Comparison of ENCODE assay signal across 8 cellular contexts in genomic region chr11:117180661-117181585, GRCh38. TPM values are rescaled to one million over a fixed set of nuclear protein-coding genes. Genes with fewer than 3 reads are reported as not detected.
DNase-seq lines count a peak whose midpoint lies in the region; ATAC-seq, FAIRE-seq and TF ChIP-seq lines count a peak whose summit lies in the region.

No MANE protein-coding gene starts in this region.

- peak overlapping the region in 1 of 2 donors; percentile 96 for H3K4me3 ChIP-seq in small intestine (ENCODE audit: low read depth in 1 of 2, low read length in 2 of 2)

- H3K4me1 Mint-ChIP-seq in T-helper 1 cell treated with Interleukin-12 subunit alpha and Interleukin-12 subunit beta and Interleukin-4 antibody, amounts not matched to agents 30 μg/mL and 1 μg/mL, for 36 hours (ENCODE audit: low read depth), result peaks cover 27% of the 10 kb centered on the region
- H3K4me1 Mint-ChIP-seq in brain, result peaks cover 30% of the 10 kb centered on the region

- H3K27me3 ChIP-seq in small intestine (ENCODE audit: control insufficient read depth in 2 of 2, insufficient read depth in 2 of 2, low read length in 2 of 2), result no peaks in the 10 kb centered on the region

- peak overlapping the region; percentile 52 for H3K27ac Mint-ChIP-seq in T-helper 1 cell treated with Interleukin-12 subunit alpha and Interleukin-12 subunit beta and Interleukin-4 antibody, amounts not matched to agents 30 μg/mL and 1 μg/mL, for 36 hours
- peak overlapping the region; percentile 65 to 92 (median 82) for H3K27ac Mint-ChIP-seq in brain

- H3K36me3 Mint-ChIP-seq in T-helper 1 cell treated with Interleukin-12 subunit alpha and Interleukin-12 subunit beta and Interleukin-4 antibody, amounts not matched to agents 30 μg/mL and 1 μg/mL, for 36 hours (ENCODE audit: low read depth), result peaks cover 9% of the 10 kb centered on the region
- H3K36me3 Mint-ChIP-seq in brain, result peaks cover 17% of the 10 kb centered on the region

- peaks cover 3 to 5% of the 10 kb centered on the region in 2 donors for H3K36me3 ChIP-seq in small intestine (ENCODE audit: control insufficient read depth in 2 of 2, insufficient read depth in 2 of 2, low read length in 2 of 2)

- H3K9me3 ChIP-seq in small intestine (ENCODE audit: control insufficient read depth, low read depth), result no peaks in the 10 kb centered on the region

- H3K27me3 Mint-ChIP-seq in T-helper 1 cell treated with Interleukin-12 subunit alpha and Interleukin-12 subunit beta and Interleukin-4 antibody, amounts not matched to agents 30 μg/mL and 1 μg/mL, for 36 hours (ENCODE audit: low read depth), result no peaks in the 10 kb centered on the region
- no peaks in the 10 kb centered on the region for H3K27me3 Mint-ChIP-seq in brain

- 46 to 48% (median 48%) methylated on average over 22 of the region's 22 CpGs for WGBS in small intestine, 3 donors

- FAIRE-seq in small intestine (lab: Jason Lieb, UNC), result no peak

- no peak for ATAC-seq in GM21423 (IDR thresholded peaks at IDR 0.05; ENCODE audit: unreplicated experiment)

- H3K4me1 ChIP-seq in small intestine (ENCODE audit: control insufficient read depth in 2 of 2, insufficient read depth in 1 of 2, low read depth in 1 of 2, low read length in 1 of 2), result peaks cover 2 to 10% of the 10 kb centered on the region in 2 donors

- peak overlapping the region; percentile 95 for H3K4me3 Mint-ChIP-seq in T-helper 1 cell treated with Interleukin-12 subunit alpha and Interleukin-12 subunit beta and Interleukin-4 antibody, amounts not matched to agents 30 μg/mL and 1 μg/mL, for 36 hours
- peak overlapping the region; percentile 91 to 97 (median 96) for H3K4me3 Mint-ChIP-seq in brain

- DNase-seq in EL (peak; percentile 68), HUDEP-2 (lab: John Stamatoyannopoulos, UW; ENCODE audit: unreplicated experiment in 76 of 76) (peak in 73 of 76 experiments; percentile 30 to 90 (median 79)), iris pigment epithelial cell (ENCODE audit: low read depth) (peak; percentile 77), small intestine (peak; percentile 73), foreskin melanocyte (no peak)

- H3K27ac ChIP-seq in small intestine (ENCODE audit: low read depth in 1 of 2, low read length in 1 of 2), result no peak overlapping the region

- no peaks in the 10 kb centered on the region for H3K9me3 Mint-ChIP-seq in T-helper 1 cell treated with Interleukin-12 subunit alpha and Interleukin-12 subunit beta and Interleukin-4 antibody, amounts not matched to agents 30 μg/mL and 1 μg/mL, for 36 hours
- H3K9me3 Mint-ChIP-seq in brain, result no peaks in the 10 kb centered on the region

- TF ChIP-seq CTCF in brain (conservative IDR thresholded peaks at IDR 0.05), result peak; percentile 63 to 65

RNA-seq across cellular contexts. Expression of gene SIDT2, which starts 2.4 kb away (rescaled TPM):
- polyA plus RNA-seq in brain (ENCODE audit: insufficient read depth, low read depth, low replicate concordance), result 22.4 TPM
- polyA plus RNA-seq in small intestine, result 10 to 100 TPM; 27.6 to 62.6 (median 48.9) TPM

RNA-seq across cellular contexts. Expression of gene TAGLN, which starts 18.2 kb away (rescaled TPM):
- polyA plus RNA-seq in brain (ENCODE audit: insufficient read depth, low read depth, low replicate concordance) (122 TPM), small intestine (100 to 1,000 TPM in 2 of 3 donors, 10 to 100 TPM in 1; 57.9 to 611 (median 173) TPM)

RNA-seq across cellular contexts. Expression of gene PAFAH1B2, which starts 36.8 kb away (rescaled TPM):
- polyA plus RNA-seq in brain (ENCODE audit: insufficient read depth, low read depth, low replicate concordance) (40.4 TPM), small intestine (10 to 100 TPM; 23.2 to 25.7 (median 25.7) TPM)

RNA-seq across cellular contexts. Expression of gene PCSK7, which starts 51.0 kb away (rescaled TPM):
- 20.5 TPM for polyA plus RNA-seq in brain (ENCODE audit: insufficient read depth, low read depth, low replicate concordance)
- polyA plus RNA-seq in small intestine, result 10 to 100 TPM; 42.0 to 60.8 (median 42.7) TPM

RNA-seq across cellular contexts. Expression of gene RNF214, which starts 51.5 kb away (rescaled TPM):
- polyA plus RNA-seq in brain (ENCODE audit: insufficient read depth, low read depth, low replicate concordance) (20.7 TPM), small intestine (10 to 100 TPM in 1 of 3 donors, 1 to 10 TPM in 2; 6.9 to 10.8 (median 7.0) TPM)
